ENCODE assay signal across 18 cellular contexts in genomic region chr15:60568883-60569495, GRCh38.
DNase-seq lines count a peak whose midpoint lies in the region; ATAC-seq and TF ChIP-seq lines count a peak whose summit lies in the region.
"Had no signal": no experiment of that assay in that cellular context is flagged by ENCODE, and none has a peak within 500 bp of the region (broad histone marks: within the 10 kb centered on the region; RNA-seq: fewer than 3 reads in every experiment).

No MANE protein-coding gene starts in this region.

- H3K27ac ChIP-seq in Karpas-422 (ENCODE audit: low read length) (no peak overlapping the region), hepatocyte (no peak overlapping the region)

- H3K9me2 ChIP-seq in Karpas-422 (replicated peaks; ENCODE audit: insufficient read depth, low read length), result no peaks in the 10 kb centered on the region
- H3K9me2 ChIP-seq in hepatocyte (replicated peaks; ENCODE audit: insufficient read depth), result no peaks in the 10 kb centered on the region

- no peaks in the 10 kb centered on the region for H4K20me1 ChIP-seq in Karpas-422 (ENCODE audit: insufficient read depth, low read depth, low read length)
- H4K20me1 ChIP-seq in hepatocyte (ENCODE audit: insufficient read depth, poor library complexity, severe bottlenecking), result no peaks in the 10 kb centered on the region

- intact Hi-C loops in activated CD4-positive, alpha-beta T cell treated with anti-CD3 and anti-CD28 coated beads, Interleukin-2, amount 10 ng/mL, durations not matched to agents 24 days and 14 days (cut with micrococcal nuclease), result no loop called here

- peak overlapping the region; percentile 23; the same call in 1 of the 2 replicates for H3K9ac ChIP-seq in Karpas-422 (ENCODE audit: low read length)

- H3K4me3 Mint-ChIP-seq in activated CD4-positive, alpha-beta T cell treated with anti-CD3 and anti-CD28 coated beads, Interleukin-2, amount 10 ng/mL, durations not matched to agents 24 days and 14 days, result peak overlapping the region; percentile 43
- H3K4me3 Mint-ChIP-seq in activated naive CD8-positive, alpha-beta T cell treated with anti-CD3 and anti-CD28 coated beads, Interleukin-2, amount 10 ng/mL, durations not matched to agents 7 days and 5 days, result peak overlapping the region; percentile 67
- H3K4me3 Mint-ChIP-seq in stimulated activated memory B cell treated with anti-CD40 and anti-IgM and Interleukin-4, amounts not matched to agents 10 μg/mL and 1 μg/mL and 100 μg/mL, for 72 hours, result no peak overlapping the region
- H3K4me3 Mint-ChIP-seq: nephron had no signal

- no peaks in the 10 kb centered on the region for H3K79me2 ChIP-seq in Karpas-422 (ENCODE audit: low read length)
- no peaks in the 10 kb centered on the region for H3K79me2 ChIP-seq in hepatocyte

- peaks cover 69% of the 10 kb centered on the region for H3K4me1 Mint-ChIP-seq in activated CD4-positive, alpha-beta T cell treated with anti-CD3 and anti-CD28 coated beads, Interleukin-2, amount 10 ng/mL, durations not matched to agents 24 days and 14 days
- peaks cover 67% of the 10 kb centered on the region for H3K4me1 Mint-ChIP-seq in activated naive CD8-positive, alpha-beta T cell treated with anti-CD3 and anti-CD28 coated beads, Interleukin-2, amount 10 ng/mL, durations not matched to agents 7 days and 5 days
- peaks cover 47% of the 10 kb centered on the region for H3K4me1 Mint-ChIP-seq in stimulated activated memory B cell treated with anti-CD40 and anti-IgM and Interleukin-4, amounts not matched to agents 10 μg/mL and 1 μg/mL and 100 μg/mL, for 72 hours
- H3K4me1 Mint-ChIP-seq: nephron had no signal

- H3K9me3 ChIP-seq in Karpas-422 (ENCODE audit: low read length) (no peaks in the 10 kb centered on the region), hepatocyte (ENCODE audit: low read depth) (no peaks in the 10 kb centered on the region)

- peak overlapping the region; percentile 63 for H3K4me2 ChIP-seq in Karpas-422 (ENCODE audit: low read depth, low read length, poor library complexity, severe bottlenecking)
- H3K4me2 ChIP-seq in hepatocyte, result no peak overlapping the region

- peak overlapping the region; percentile 80 for H3K27ac Mint-ChIP-seq in activated CD4-positive, alpha-beta T cell treated with anti-CD3 and anti-CD28 coated beads, Interleukin-2, amount 10 ng/mL, durations not matched to agents 24 days and 14 days
- peak overlapping the region; percentile 83 for H3K27ac Mint-ChIP-seq in activated naive CD8-positive, alpha-beta T cell treated with anti-CD3 and anti-CD28 coated beads, Interleukin-2, amount 10 ng/mL, durations not matched to agents 7 days and 5 days
- peak overlapping the region; percentile 79 for H3K27ac Mint-ChIP-seq in stimulated activated memory B cell treated with anti-CD40 and anti-IgM and Interleukin-4, amounts not matched to agents 10 μg/mL and 1 μg/mL and 100 μg/mL, for 72 hours
- H3K27ac Mint-ChIP-seq: nephron had no signal

- H3K27me3 ChIP-seq in Karpas-422 (ENCODE audit: low read length) (no peaks in the 10 kb centered on the region), hepatocyte (no peaks in the 10 kb centered on the region)

- no peak overlapping the region; the same call in 1 of the 2 replicates for H3K4me3 ChIP-seq in Karpas-422 (ENCODE audit: low read length)
- H3K4me3 ChIP-seq in hepatocyte, result no peak overlapping the region

- peaks cover 25% of the 10 kb centered on the region for H3K36me3 Mint-ChIP-seq in activated CD4-positive, alpha-beta T cell treated with anti-CD3 and anti-CD28 coated beads, Interleukin-2, amount 10 ng/mL, durations not matched to agents 24 days and 14 days (ENCODE audit: low read depth)
- peaks cover 10% of the 10 kb centered on the region for H3K36me3 Mint-ChIP-seq in activated naive CD8-positive, alpha-beta T cell treated with anti-CD3 and anti-CD28 coated beads, Interleukin-2, amount 10 ng/mL, durations not matched to agents 7 days and 5 days
- no peaks in the 10 kb centered on the region for H3K36me3 Mint-ChIP-seq in stimulated activated memory B cell treated with anti-CD40 and anti-IgM and Interleukin-4, amounts not matched to agents 10 μg/mL and 1 μg/mL and 100 μg/mL, for 72 hours

- H3K9me3 Mint-ChIP-seq in activated CD4-positive, alpha-beta T cell treated with anti-CD3 and anti-CD28 coated beads, Interleukin-2, amount 10 ng/mL, durations not matched to agents 24 days and 14 days, result no peaks in the 10 kb centered on the region
- H3K9me3 Mint-ChIP-seq in activated naive CD8-positive, alpha-beta T cell treated with anti-CD3 and anti-CD28 coated beads, Interleukin-2, amount 10 ng/mL, durations not matched to agents 7 days and 5 days, result no peaks in the 10 kb centered on the region
- no peaks in the 10 kb centered on the region for H3K9me3 Mint-ChIP-seq in stimulated activated memory B cell treated with anti-CD40 and anti-IgM and Interleukin-4, amounts not matched to agents 10 μg/mL and 1 μg/mL and 100 μg/mL, for 72 hours
- H3K9me3 Mint-ChIP-seq: nephron had no signal

- 94% methylated on average over 5 of the region's 5 CpGs for WGBS in hepatocyte (ENCODE audit: low lambda C conversion rate, missing lambda C conversion rate)

- POLR2A ChIA-PET in activated naive CD8-positive, alpha-beta T cell treated with anti-CD3 and anti-CD28 coated beads, Interleukin-2, amount 10 ng/mL, durations not matched to agents 7 days and 5 days (lab: Charles Lee), result interaction anchor here (6.2 kb wide), 1 partner anchor 12 kb away, joined by 36 read pairs; no protein-coding TSS in a partner anchor

- peak; percentile 30 for ATAC-seq in activated naive CD8-positive, alpha-beta T cell treated with anti-CD3 and anti-CD28 coated beads, Interleukin-2, amount 10 ng/mL, durations not matched to agents 7 days and 5 days (ENCODE audit: low read depth)
- no peak for ATAC-seq in stimulated activated memory B cell treated with anti-CD40 and anti-IgM and Interleukin-4, amounts not matched to agents 10 μg/mL and 1 μg/mL and 100 μg/mL, for 72 hours
- ATAC-seq in HG02610 (IDR thresholded peaks at IDR 0.05; ENCODE audit: unreplicated experiment), result no peak

- H3K4me1 ChIP-seq in Karpas-422 (ENCODE audit: low read length) (peaks cover 23% of the 10 kb centered on the region), hepatocyte (ENCODE audit: insufficient read depth) (peaks cover 8% of the 10 kb centered on the region)

- H2AFZ ChIP-seq in Karpas-422 (ENCODE audit: low read length) (no peak overlapping the region), hepatocyte (no peak overlapping the region)

- no peaks in the 10 kb centered on the region for H3K36me3 ChIP-seq in Karpas-422 (ENCODE audit: insufficient read depth, low read length)
- H3K36me3 ChIP-seq in hepatocyte (replicated peaks; ENCODE audit: insufficient read depth, low read depth), result no peaks in the 10 kb centered on the region

- no peak for DNase-seq in activated CD4-positive, alpha-beta T cell treated with anti-CD3 and anti-CD28 coated beads, Interleukin-2, amount 10 ng/mL, durations not matched to agents 24 days and 14 days
- no peak for DNase-seq in activated CD4-positive, alpha-beta T cell treated with anti-CD3 and anti-CD28 coated beads for 4 hours
- DNase-seq in Karpas-422 (no peak), SKM-1 (lab: John Stamatoyannopoulos, UW; ENCODE audit: unreplicated experiment) (no peak), hepatocyte (ENCODE audit: low spot score) (no peak)
- DNase-seq in activated naive CD8-positive, alpha-beta T cell treated with anti-CD3 and anti-CD28 coated beads, Interleukin-2, amount 10 ng/mL, durations not matched to agents 7 days and 5 days, result no peak
- DNase-seq: activated CD4-positive, CD25-positive, alpha-beta regulatory T cell treated with anti-CD3 and anti-CD28 coated beads, Interleukin-2, amount 50 U/mL, for 72 hours; activated gamma-delta T cell treated with Interleukin-2 at 50 U/mL for 16 hours; effector CD8-positive, alpha-beta T cell; GDM1; NCI-H1694; NCI-H510A; stimulated activated CD4-positive, alpha-beta T cell treated with anti-CD3 and anti-CD28 coated beads, Interleukin-1b, Interleukin-23, amount 100 ng/mL, for 48 hours; SW 1271; trophoblast cell had no signal

- TF ChIP-seq CTCF in hepatocyte (IDR thresholded peaks at IDR 0.05; ENCODE audit: poor library complexity), result no peak

- H3K27me3 Mint-ChIP-seq in activated CD4-positive, alpha-beta T cell treated with anti-CD3 and anti-CD28 coated beads, Interleukin-2, amount 10 ng/mL, durations not matched to agents 24 days and 14 days, result no peaks in the 10 kb centered on the region
- no peaks in the 10 kb centered on the region for H3K27me3 Mint-ChIP-seq in activated naive CD8-positive, alpha-beta T cell treated with anti-CD3 and anti-CD28 coated beads, Interleukin-2, amount 10 ng/mL, durations not matched to agents 7 days and 5 days
- no peaks in the 10 kb centered on the region for H3K27me3 Mint-ChIP-seq in stimulated activated memory B cell treated with anti-CD40 and anti-IgM and Interleukin-4, amounts not matched to agents 10 μg/mL and 1 μg/mL and 100 μg/mL, for 72 hours
